ENCODE assay signal across 16 cellular contexts in the genomic region with DNA sequence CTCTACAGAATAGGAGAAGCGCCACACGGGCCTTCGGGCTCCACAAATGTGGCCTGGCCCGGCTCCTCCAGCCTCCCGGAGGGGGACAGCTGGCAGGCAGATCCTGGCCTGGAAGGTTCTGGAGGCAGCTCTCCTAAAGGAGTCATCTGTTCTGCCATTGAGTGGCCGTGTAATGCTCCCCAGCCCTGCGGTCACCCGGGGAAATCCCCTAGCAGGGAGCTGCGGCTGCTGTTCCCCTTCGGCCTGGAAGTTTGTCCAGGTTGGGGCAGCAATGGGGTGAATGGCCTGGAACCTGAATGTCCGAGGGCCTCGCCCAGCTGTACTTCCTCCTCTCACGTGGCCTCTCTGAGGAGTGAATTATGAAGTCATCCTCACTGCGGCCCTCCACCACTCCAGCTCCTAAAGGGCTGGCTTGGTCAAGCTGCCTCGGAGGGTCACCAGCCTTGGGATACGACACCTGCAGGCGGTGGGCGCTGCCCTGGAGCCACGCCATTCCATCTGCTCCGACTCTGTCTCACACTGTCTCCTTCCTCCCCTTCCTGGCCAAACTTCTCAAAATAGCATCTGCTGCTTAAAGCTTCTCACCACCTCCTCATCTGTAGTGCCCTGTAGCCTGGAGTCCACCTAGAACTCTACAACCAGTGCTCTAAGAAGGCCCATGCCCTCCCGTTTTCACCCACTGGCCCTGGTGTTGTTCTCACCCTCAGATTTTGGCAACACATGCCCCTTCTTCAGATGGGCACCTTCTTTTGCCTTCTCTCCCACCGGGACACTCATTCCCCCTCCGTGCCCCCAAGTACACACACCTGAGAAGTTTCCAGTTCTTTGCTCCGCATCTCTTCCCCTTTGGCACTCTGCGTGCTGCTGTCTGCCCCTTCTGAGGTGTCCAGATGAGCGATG. TPM values are rescaled to one million over a fixed set of nuclear protein-coding genes. Genes with fewer than 3 reads are reported as not detected.
DNase-seq lines count a peak whose midpoint lies in the region; ATAC-seq and TF ChIP-seq lines count a peak whose summit lies in the region.
"Had no signal": no experiment of that assay in that cellular context is flagged by ENCODE, and none has a peak within 500 bp of the region (broad histone marks: within the 10 kb centered on the region; RNA-seq: fewer than 3 reads in every experiment).

No MANE protein-coding gene starts in this region.

- peak overlapping the region in 3 of 4 donors; percentile 72 to 89 (median 88) for H3K27ac ChIP-seq in Peyer's patch
- H3K27ac ChIP-seq in naive thymus-derived CD4-positive, alpha-beta T cell (ENCODE audit: low read depth, low read length): no peak overlapping the region

- TF ChIP-seq CTCF in Peyer's patch (IDR thresholded peaks at IDR 0.05) (no peak), nephron progenitor cell (IDR thresholded peaks at IDR 0.05) (no peak), HFFc6 (IDR thresholded peaks at IDR 0.05) (no peak)

- peaks cover 0 to 53% (median 0%) of the 10 kb centered on the region in 4 donors for H3K4me1 ChIP-seq in Peyer's patch
- no peaks in the 10 kb centered on the region for H3K4me1 ChIP-seq in naive thymus-derived CD4-positive, alpha-beta T cell (ENCODE audit: control insufficient read depth in 2 of 2, insufficient read depth in 2 of 2, low read length in 2 of 2)

- intact Hi-C loops in left cardiac atrium (cut with DNase I): no loop called here
- intact Hi-C loops in naive thymus-derived CD4-positive, alpha-beta T cell (cut with micrococcal nuclease): no loop called here

- ATAC-seq in left cardiac atrium (peak; percentile 47 to 72), HG03442 (IDR thresholded peaks at IDR 0.05; ENCODE audit: unreplicated experiment) (no peak)
- ATAC-seq in naive thymus-derived CD4-positive, alpha-beta T cell: no peak
- ATAC-seq: activated CD4-positive, alpha-beta T cell treated with anti-CD3 and anti-CD28 coated beads for 36 hours; activated naive CD8-positive, alpha-beta T cell treated with anti-CD3 and anti-CD28 coated beads, Interleukin-2, amount 50 U/mL, for 24 hours had no signal

- H3K9me3 ChIP-seq in Peyer's patch: no peaks in the 10 kb centered on the region
- no peaks in the 10 kb centered on the region for H3K9me3 ChIP-seq in naive thymus-derived CD4-positive, alpha-beta T cell (ENCODE audit: control insufficient read depth in 2 of 3, low read length in 3 of 3)

- POLR2A ChIA-PET in naive thymus-derived CD4-positive, alpha-beta T cell (lab: Charles Lee): no interaction called here

- CTCF ChIA-PET in naive thymus-derived CD4-positive, alpha-beta T cell (lab: Charles Lee): no interaction called here

- H3K4me1 Mint-ChIP-seq in nephron progenitor cell: peaks cover 60% of the 10 kb centered on the region
- H3K4me1 Mint-ChIP-seq in naive thymus-derived CD4-positive, alpha-beta T cell: peaks cover 0 to 7% (median 4%) of the 10 kb centered on the region in 7 donors
- peaks cover 7% of the 10 kb centered on the region for H3K4me1 Mint-ChIP-seq in HFFc6 (ENCODE audit: low read depth)

- no peak overlapping the region for H3K4me3 ChIP-seq in Peyer's patch
- no peak overlapping the region for H3K4me3 ChIP-seq in naive thymus-derived CD4-positive, alpha-beta T cell (ENCODE audit: low read length)

- TF ChIP-seq POLR2A in Peyer's patch (IDR thresholded peaks at IDR 0.05): no peak

- no peaks in the 10 kb centered on the region for H3K27me3 ChIP-seq in Peyer's patch
- H3K27me3 ChIP-seq in naive thymus-derived CD4-positive, alpha-beta T cell (ENCODE audit: control insufficient read depth in 2 of 2, insufficient read depth in 2 of 2, low read length in 2 of 2): no peaks in the 10 kb centered on the region

- H3K4me3 Mint-ChIP-seq in nephron progenitor cell: no peak overlapping the region
- H3K4me3 Mint-ChIP-seq in naive thymus-derived CD4-positive, alpha-beta T cell: no peak overlapping the region
- H3K4me3 Mint-ChIP-seq in HFFc6: no peak overlapping the region
- H3K4me3 Mint-ChIP-seq: activated CD4-positive, alpha-beta T cell treated with anti-CD3 and anti-CD28 coated beads for 36 hours; activated naive CD8-positive, alpha-beta T cell treated with anti-CD3 and anti-CD28 coated beads, Interleukin-2, amount 50 U/mL, for 24 hours; stimulated activated naive CD8-positive, alpha-beta T cell treated with anti-CD3 and anti-CD28 coated beads, Interleukin-15, Interleukin-2, amounts not matched to agents 100 ng/mL and 50 ng/mL, for 24 hours had no signal

- no peaks in the 10 kb centered on the region for H3K36me3 Mint-ChIP-seq in nephron progenitor cell (ENCODE audit: low read depth)
- no peaks in the 10 kb centered on the region for H3K36me3 Mint-ChIP-seq in naive thymus-derived CD4-positive, alpha-beta T cell
- no peaks in the 10 kb centered on the region for H3K36me3 Mint-ChIP-seq in HFFc6 (ENCODE audit: low read depth)

- no peaks in the 10 kb centered on the region for H3K36me3 ChIP-seq in Peyer's patch
- H3K36me3 ChIP-seq in naive thymus-derived CD4-positive, alpha-beta T cell (ENCODE audit: control insufficient read depth in 2 of 3, insufficient read depth in 3 of 3, low read length in 3 of 3): no peaks in the 10 kb centered on the region

- H3K9me3 Mint-ChIP-seq in nephron progenitor cell (no peaks in the 10 kb centered on the region), HFFc6 (no peaks in the 10 kb centered on the region)
- H3K9me3 Mint-ChIP-seq in naive thymus-derived CD4-positive, alpha-beta T cell: peaks cover 0 to 2% (median 0%) of the 10 kb centered on the region in 11 donors
- H3K9me3 Mint-ChIP-seq: activated naive CD8-positive, alpha-beta T cell treated with anti-CD3 and anti-CD28 coated beads, Interleukin-2, amount 50 U/mL, for 24 hours; stimulated activated naive CD8-positive, alpha-beta T cell treated with anti-CD3 and anti-CD28 coated beads, Interleukin-15, Interleukin-2, amounts not matched to agents 100 ng/mL and 50 ng/mL, for 24 hours had no signal

- H3K27me3 Mint-ChIP-seq in nephron progenitor cell (ENCODE audit: low read depth, poor library complexity): peaks cover 7% of the 10 kb centered on the region
- peaks cover 9 to 45% (median 19%) of the 10 kb centered on the region in 5 donors for H3K27me3 Mint-ChIP-seq in naive thymus-derived CD4-positive, alpha-beta T cell
- H3K27me3 Mint-ChIP-seq in HFFc6 (ENCODE audit: insufficient read depth): peaks cover 19% of the 10 kb centered on the region

- peak overlapping the region; percentile 41 for H3K27ac Mint-ChIP-seq in nephron progenitor cell
- no peak overlapping the region for H3K27ac Mint-ChIP-seq in naive thymus-derived CD4-positive, alpha-beta T cell
- no peak overlapping the region for H3K27ac Mint-ChIP-seq in HFFc6
- H3K27ac Mint-ChIP-seq: activated CD4-positive, alpha-beta T cell treated with anti-CD3 and anti-CD28 coated beads for 36 hours; activated naive CD8-positive, alpha-beta T cell treated with anti-CD3 and anti-CD28 coated beads, Interleukin-2, amount 50 U/mL, for 24 hours; stimulated activated naive CD8-positive, alpha-beta T cell treated with anti-CD3 and anti-CD28 coated beads, Interleukin-15, Interleukin-2, amounts not matched to agents 100 ng/mL and 50 ng/mL, for 24 hours had no signal

- DNase-seq in AG20443 (ENCODE audit: low spot score): peak; percentile 71
- peak in 1 of 3 donors; percentile 73 for DNase-seq in Peyer's patch
- DNase-seq in left cardiac atrium: no peak
- no peak for DNase-seq in nephron progenitor cell
- no peak for DNase-seq in naive thymus-derived CD4-positive, alpha-beta T cell
- no peak for DNase-seq in HFFc6
- no peak for DNase-seq in NCI-H2227 (lab: John Stamatoyannopoulos, UW; ENCODE audit: unreplicated experiment)
- DNase-seq: activated CD4-positive, alpha-beta T cell treated with anti-CD3 and anti-CD28 coated beads for 36 hours; activated naive CD8-positive, alpha-beta T cell treated with anti-CD3 and anti-CD28 coated beads, Interleukin-2, amount 50 U/mL, for 24 hours; activated T-cell treated with anti-CD3 and anti-CD28 coated beads, Interleukin-2, amount 50 U/mL, for 48 hours; NCI-H2081; NCI-H82 had no signal

RNA-seq across cellular contexts. Expression of a gene that starts 54.4 kb away (rescaled TPM):
- total RNA-seq in Peyer's patch (100 to 1,000 TPM in 3 of 4 donors, 10 to 100 TPM in 1; 39.6 to 419 (median 352) TPM), left cardiac atrium (not detected)
- not detected for total RNA-seq in naive thymus-derived CD4-positive, alpha-beta T cell
- polyA plus RNA-seq in naive thymus-derived CD4-positive, alpha-beta T cell: not detected
- not detected for total RNA-seq in HFFc6 (2021; fragmentation: NEBNext Ultra II Directional; extraction: Animal tissue kit (Norgen Biotek cat#: 25700))
- total RNA-seq: activated CD4-positive, alpha-beta T cell treated with anti-CD3 and anti-CD28 coated beads for 36 hours; T-helper 2 cell treated with Interferon-gamma antibody and Interleukin-4, amounts not matched to agents 100 ng/mL and 5 ng/mL, for 36 hours had no signal
- polyA plus RNA-seq: AG04450 had no signal

Comparison
In these comparisons a context has a peak if more than half of its experiments do, and no peak if none do; other contexts are left out.
1. ATAC-seq: peak in left cardiac atrium (2 of 2); none in naive thymus-derived CD4-positive, alpha-beta T cell (single experiment) and HG03442 (single experiment).
2. RNA of a gene that starts 54.4 kb away (total RNA-seq): 39.6 to 419 TPM in Peyer's patch; not detected in left cardiac atrium, not detected in naive thymus-derived CD4-positive, alpha-beta T cell and not detected in HFFc6; every median in the first group is over 10 times any median in the second.